Comparison of ENCODE assay signal across 9 cellular contexts in the genomic region with DNA sequence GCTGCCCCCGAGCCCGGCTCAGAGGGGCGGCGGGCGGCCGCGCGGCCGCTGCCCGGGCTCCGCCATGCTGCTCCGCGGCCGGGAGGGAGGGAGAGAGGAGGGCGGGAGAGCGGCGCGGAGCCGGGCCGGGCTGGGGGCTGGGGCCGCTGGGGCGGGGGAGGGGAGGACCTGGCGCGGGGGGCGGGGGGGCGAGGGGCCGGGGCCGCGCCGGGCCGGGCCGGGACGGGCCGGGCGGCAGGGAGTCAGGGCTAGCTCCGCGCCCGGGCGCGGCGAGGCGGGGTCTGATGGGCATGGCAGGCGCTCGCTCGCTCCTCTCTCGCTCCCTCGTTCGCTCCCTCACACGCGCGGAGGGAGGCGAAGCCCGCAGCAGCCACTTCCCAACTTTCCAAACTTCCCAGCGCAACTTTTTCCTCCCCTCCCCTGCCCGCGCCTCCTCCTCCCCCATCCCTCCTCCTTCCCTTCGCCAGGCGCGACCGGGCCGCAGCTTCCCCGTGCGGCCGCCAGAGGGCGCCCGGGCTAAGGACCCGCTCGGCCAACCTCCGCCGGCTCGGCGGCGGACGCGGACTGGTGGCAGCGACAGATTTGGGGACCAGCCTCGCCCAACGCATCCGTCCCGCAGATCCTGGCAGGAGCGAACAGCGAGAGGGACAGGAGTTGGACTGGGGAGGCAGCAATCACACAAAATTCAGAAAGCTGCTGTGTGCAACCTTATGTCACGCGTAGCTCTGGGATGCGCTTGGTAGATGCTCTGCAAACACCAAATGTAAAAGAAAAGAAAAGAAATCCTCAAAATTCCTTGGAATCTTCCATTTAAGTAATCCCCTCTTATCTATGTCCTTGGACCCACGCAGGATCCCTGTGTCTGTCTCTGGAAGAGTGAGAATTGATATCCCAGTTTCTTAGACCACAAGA. TPM values are rescaled to one million over a fixed set of nuclear protein-coding genes. Genes with fewer than 3 reads are reported as not detected.
DNase-seq lines count a peak whose midpoint lies in the region; ATAC-seq, FAIRE-seq and TF ChIP-seq lines count a peak whose summit lies in the region.
"Had no signal": no experiment of that assay in that cellular context is flagged by ENCODE, and none has a peak within 500 bp of the region (broad histone marks: within the 10 kb centered on the region; RNA-seq: fewer than 3 reads in every experiment).

A gene (minus strand): TSS at position 97 of the 912 bp plus-strand sequence.

- H3K4me1 Mint-ChIP-seq in T-helper 2 cell treated with Interferon-gamma antibody and Interleukin-4, amounts not matched to agents 5 μg/mL and 100 μg/mL, for 36 hours (ENCODE audit: low read depth): peaks cover 2% of the 10 kb centered on the region

- intact Hi-C loops in GM12878 (cut with micrococcal nuclease; ENCODE audit: unreplicated experiment): loop anchor here (1.0 to 5.0 kb wide), 2 partner anchors 64 to 205 kb away; no protein-coding TSS in a partner anchor
- intact Hi-C loops in sigmoid colon (cut with DNase I): loop anchor here (2.0 to 5.0 kb wide), 3 partner anchors 63 to 260 kb away; no protein-coding TSS in a partner anchor

- H3K79me2 ChIP-seq in GM12878 (ENCODE audit: control insufficient read depth, insufficient read depth, low read length): no peaks in the 10 kb centered on the region

- no peak within 1 kb of the TSS for H2AFZ ChIP-seq in GM12878 (ENCODE audit: control insufficient read depth, low read depth, low read length)

- peak within 1 kb of the TSS; percentile 65 for H3K4me3 Mint-ChIP-seq in T-helper 2 cell treated with Interferon-gamma antibody and Interleukin-4, amounts not matched to agents 5 μg/mL and 100 μg/mL, for 36 hours

- H3K27ac ChIP-seq in GM12878 (ENCODE audit: control insufficient read depth, insufficient read depth) (no peak within 1 kb of the TSS), iPS DF 6.9 (ENCODE audit: low read length) (no peak within 1 kb of the TSS), sigmoid colon (peak within 1 kb of the TSS; percentile 76 to 88 (median 78))

- CTCF ChIA-PET in GM12878 (lab: Yijun Ruan, JAX): interaction anchor here (0.8 to 4.1 kb wide), 11 partner anchors 11 to 238 kb away, joined by 3 to 38 read pairs (median 4); no protein-coding TSS in a partner anchor

- FAIRE-seq in GM12878 (lab: Jason Lieb, UNC): no peak
- FAIRE-seq: islet of Langerhans had no signal

- peaks cover 45% of the 10 kb centered on the region for H3K27me3 Mint-ChIP-seq in T-helper 2 cell treated with Interferon-gamma antibody and Interleukin-4, amounts not matched to agents 5 μg/mL and 100 μg/mL, for 36 hours (ENCODE audit: low read depth)

- no TSS peak for BruUV-seq in GM12878 (replicated peaks; lab: Mats Ljungman, UMichigan)

- peak; percentile 59 for TF ChIP-seq RAD21 in GM12878 (IDR thresholded peaks at IDR 0.05; ENCODE audit: insufficient read depth, low read depth, low read length)

- WGBS in GM12878 (ENCODE audit: insufficient coverage, insufficient replicate concordance, low lambda C conversion rate, missing lambda C conversion rate): 16% methylated on average over 22 of the region's 86 CpGs
- WGBS in iPS DF 6.9 (ENCODE audit: insufficient coverage, insufficient read length): no CpG with 5 or more reads among the region's 86 CpGs
- whole genome bisulfite sequencing in sigmoid colon, 2 donors: 3 to 4% methylated on average over 78 to 86 of the region's 86 CpGs

- H3K36me3 Mint-ChIP-seq in T-helper 2 cell treated with Interferon-gamma antibody and Interleukin-4, amounts not matched to agents 5 μg/mL and 100 μg/mL, for 36 hours (ENCODE audit: low read depth): no peaks in the 10 kb centered on the region

- RAD21 ChIA-PET in GM12878 (lab: Charles Lee; ENCODE audit: unreplicated experiment): interaction anchor here (0.7 to 1.4 kb wide), 3 partner anchors 11 to 65 kb away, joined by 3 read pairs; no protein-coding TSS in a partner anchor

- H3K9me3 ChIP-seq in GM12878 (replicated peaks; ENCODE audit: control insufficient read depth, insufficient read depth, low read length) (no peaks in the 10 kb centered on the region), iPS DF 6.9 (ENCODE audit: control insufficient read depth, insufficient read depth, low read length) (no peaks in the 10 kb centered on the region), sigmoid colon (no peaks in the 10 kb centered on the region)

- H3K4me1 ChIP-seq in GM12878 (ENCODE audit: control insufficient read depth, insufficient read depth, low read length): no peaks in the 10 kb centered on the region
- peaks cover 4% of the 10 kb centered on the region; the same call in 1 of the 2 replicates for H3K4me1 ChIP-seq in iPS DF 6.9 (ENCODE audit: control insufficient read depth, insufficient read depth, low read length)
- peaks cover 0 to 17% (median 12%) of the 10 kb centered on the region in 4 donors for H3K4me1 ChIP-seq in sigmoid colon

- no peak for TF ChIP-seq POLR2A in GM12878 (IDR thresholded peaks at IDR 0.05; ENCODE audit: low read depth, low read length)
- no peak for TF ChIP-seq POLR2A in sigmoid colon (IDR thresholded peaks at IDR 0.05)

- DNase-seq in DMS153 treated with DMSO at 0.1 percent for 48 hours (lab: John Stamatoyannopoulos, UW; ENCODE audit: unreplicated experiment) (peak; percentile 79), KG1 (lab: John Stamatoyannopoulos, UW) (peak; percentile 43), GM12878 (ENCODE audit: low read depth, low spot score) (no peak), iPS DF 6.9 (ENCODE audit: low read depth, low spot score) (peak; percentile 75), sigmoid colon (peak; percentile 87), NCI-H187 treated with DMSO at 0.1 percent for 48 hours (lab: John Stamatoyannopoulos, UW) (no peak)
- DNase-seq in T-helper 2 cell treated with Interferon-gamma antibody and Interleukin-4, amounts not matched to agents 5 μg/mL and 100 μg/mL, for 36 hours (ENCODE audit: low spot score): peak; percentile 58

- SMC1A ChIA-PET in GM12878 (lab: Charles Lee; ENCODE audit: uncharacterized antibody, unreplicated experiment): interaction anchor here (0.6 to 2.8 kb wide), 2 partner anchors 10 to 63 kb away, joined by 3 to 13 read pairs; no protein-coding TSS in a partner anchor

- no peak within 1 kb of the TSS for H3K27ac Mint-ChIP-seq in T-helper 2 cell treated with Interferon-gamma antibody and Interleukin-4, amounts not matched to agents 5 μg/mL and 100 μg/mL, for 36 hours

- H3K27me3 ChIP-seq in GM12878 (replicated peaks in 1 of 2; ENCODE audit: control insufficient read depth in 2 of 2, insufficient read depth in 2 of 2, low read length in 1 of 2): peaks cover 0 to 7% of the 10 kb centered on the region in 2 experiments; a peak in 3 of 4 replicates
- H3K27me3 ChIP-seq in iPS DF 6.9 (ENCODE audit: control insufficient read depth, insufficient read depth, low read length): peaks cover 7% of the 10 kb centered on the region; the same call in 1 of the 2 replicates
- peaks cover 4 to 32% (median 25%) of the 10 kb centered on the region in 3 donors for H3K27me3 ChIP-seq in sigmoid colon

- in situ Hi-C loops in GM12878 (cut with MboI): no loop called here

- no peaks in the 10 kb centered on the region for H4K20me1 ChIP-seq in GM12878 (ENCODE audit: control insufficient read depth, insufficient read depth)

- H3K4me2 ChIP-seq in GM12878 (ENCODE audit: control insufficient read depth, insufficient read depth): no peak within 1 kb of the TSS

- no peak for TF ChIP-seq EP300 in GM12878 (IDR thresholded peaks at IDR 0.05; ENCODE audit: borderline replicate concordance in 1 of 2, control insufficient read depth in 1 of 2, low read depth in 2 of 2, low read length in 2 of 2)
- TF ChIP-seq EP300 in sigmoid colon (IDR thresholded peaks at IDR 0.05): no peak

- no peak within 1 kb of the TSS for H3K9ac ChIP-seq in GM12878 (ENCODE audit: control insufficient read depth, insufficient read depth, low read length)

- peak; percentile 75 to 93 (median 79) for TF ChIP-seq CTCF in GM12878 (IDR thresholded peaks at IDR 0.05 in 2 of 3, conservative IDR thresholded peaks at IDR 0.05 in 1 of 3; ENCODE audit: control insufficient read depth in 2 of 3, extremely low read depth in 1 of 3, insufficient read depth in 1 of 3, low read depth in 3 of 3, low read length in 3 of 3)
- TF ChIP-seq CTCF in sigmoid colon (IDR thresholded peaks at IDR 0.05): peak; percentile 80 to 96 (median 87)

- H3K9me3 Mint-ChIP-seq in T-helper 2 cell treated with Interferon-gamma antibody and Interleukin-4, amounts not matched to agents 5 μg/mL and 100 μg/mL, for 36 hours: no peaks in the 10 kb centered on the region

- H3K36me3 ChIP-seq in GM12878 (ENCODE audit: control insufficient read depth in 2 of 2, insufficient read depth in 2 of 2, low read length in 1 of 2) (no peaks in the 10 kb centered on the region), iPS DF 6.9 (ENCODE audit: control insufficient read depth, insufficient read depth, low read length) (no peaks in the 10 kb centered on the region), sigmoid colon (no peaks in the 10 kb centered on the region)

- POLR2A ChIA-PET in GM12878 (lab: Charles Lee): no interaction called here

- ATAC-seq in GM21619 (IDR thresholded peaks at IDR 0.05; ENCODE audit: unreplicated experiment) (peak; percentile 91), GM12878 (peak; percentile 95)

- H3K4me3 ChIP-seq in GM12878 (no peak within 1 kb of the TSS), iPS DF 6.9 (ENCODE audit: low read length) (peak within 1 kb of the TSS; percentile 65; the same call in 1 of the 2 replicates), sigmoid colon (peak within 1 kb of the TSS; percentile 49 to 77 (median 62))

RNA-seq across cellular contexts. Expression of the gene that starts here (rescaled TPM):
- total RNA-seq in GM12878 (2013; cell fraction: nucleolus; rRNA removed): not detected in 2 replicates
- total RNA-seq in GM12878 (2014; rRNA removed): not detected in 2 replicates
- total RNA-seq in GM12878 (2014; rRNA removed; fragmentation: Illumina TruSeq; extraction: Trizol): not detected in 2 replicates
- total RNA-seq in GM12878 (2021): not detected in 2 replicates
- not detected for polyA plus RNA-seq in GM12878 (2011; ENCODE audit: low read depth)
- not detected in 2 replicates for polyA plus RNA-seq in GM12878 (2011; rRNA removed)
- polyA plus RNA-seq in GM12878 (2011; cell fraction: cytosol; rRNA removed): not detected in 2 replicates
- polyA plus RNA-seq in GM12878 (2011; cell fraction: nucleus; rRNA removed): not detected in 2 replicates
- not detected in 2 replicates for polyA plus RNA-seq in GM12878 (2012)
- not detected in 2 replicates for polyA plus RNA-seq in GM12878 (2014; fragmentation: Illumina TruSeq; extraction: Trizol)
- polyA plus RNA-seq in GM12878 (2014; fragmentation: Nextera tagmentation; extraction: Ambion mirVana): not detected
- not detected in 2 replicates for polyA plus RNA-seq in GM12878 (2014; rRNA removed)
- polyA plus RNA-seq in GM12878 (2016; fragmentation: Nextera tagmentation; extraction: Ambion mirVana): not detected
- polyA minus RNA-seq in GM12878 (2011; rRNA and poly(A)+ RNA removed): not detected in 2 replicates
- polyA minus RNA-seq in GM12878 (2011; cell fraction: cytosol; rRNA and poly(A)+ RNA removed): not detected in 2 replicates
- not detected in 2 replicates for polyA minus RNA-seq in GM12878 (2011; cell fraction: nucleus; rRNA and poly(A)+ RNA removed)
- total RNA-seq in sigmoid colon: 1 to 10 TPM in 2 of 4 donors, under 1 TPM in 2; 0.66 to 1.4 (median 1.0) TPM
- 1 to 10 TPM in 1 of 3 donors, under 1 TPM in 1, not detected in 1; 0.63 to 1.8 TPM for polyA plus RNA-seq in sigmoid colon

Comparison
In these comparisons a context has a peak if more than half of its experiments do, and no peak if none do; other contexts are left out.
1. Peak in ATAC-seq in GM12878; RNA of the gene not detected or under 1 TPM.
2. DNase-seq: peak in DMS153 treated with DMSO at 0.1 percent for 48 hours (single experiment), KG1 (single experiment), T-helper 2 cell treated with Interferon-gamma antibody and Interleukin-4, amounts not matched to agents 5 μg/mL and 100 μg/mL, for 36 hours (single experiment), iPS DF 6.9 (single experiment) and sigmoid colon (single experiment); none in GM12878 (single experiment) and NCI-H187 treated with DMSO at 0.1 percent for 48 hours (single experiment).
3. H3K27ac ChIP-seq: peak in sigmoid colon (4 of 4); none in GM12878 (single experiment) and iPS DF 6.9 (single experiment).